ENCODE assay signal across 17 cellular contexts in the genomic region with DNA sequence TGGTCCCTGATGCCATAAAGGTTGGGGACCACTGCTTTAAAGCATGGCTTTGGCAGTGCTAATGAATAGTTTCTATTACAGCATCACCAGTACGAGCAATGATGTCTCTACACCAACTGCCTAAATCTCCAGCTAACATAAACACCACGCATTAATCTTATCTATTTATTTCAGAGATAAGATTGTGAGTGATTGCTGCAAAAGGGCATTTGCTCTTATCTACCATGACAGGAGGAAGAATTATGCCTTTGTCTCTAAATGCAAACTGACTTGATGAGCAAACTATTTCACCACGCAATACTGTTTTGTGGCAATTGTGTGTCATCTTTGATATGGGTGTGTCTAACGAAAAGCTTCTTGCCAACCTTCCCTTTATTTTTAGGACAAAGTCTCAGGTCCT.
"Had no signal": no experiment of that assay in that cellular context is flagged by ENCODE, and none has a peak within 500 bp of the region (broad histone marks: within the 10 kb centered on the region; RNA-seq: fewer than 3 reads in every experiment).

No MANE protein-coding gene starts in this region.

- ATAC-seq: Panc1, PC-3 had no signal

- H3K27ac ChIP-seq: HL-60, RWPE1 had no signal

- DNase-seq: KBM-7, NCI-H1092, NCI-H1105 treated with DMSO at 0.1 percent for 48 hours, NCI-H1417 treated with DMSO at 0.1 percent for 48 hours, NCI-H146, NCI-H187, NCI-H2029 treated with DMSO at 0.1 percent for 48 hours, NCI-H2227 treated with DMSO at 0.1 percent for 48 hours, NCI-H510A, NCI-H524 treated with DMSO at 0.1 percent for 48 hours, NCI-H69, NCI-H774, PC-3, SHP77 had no signal
